13 cellular contexts compared by ENCODE assay signal in the genomic region with DNA sequence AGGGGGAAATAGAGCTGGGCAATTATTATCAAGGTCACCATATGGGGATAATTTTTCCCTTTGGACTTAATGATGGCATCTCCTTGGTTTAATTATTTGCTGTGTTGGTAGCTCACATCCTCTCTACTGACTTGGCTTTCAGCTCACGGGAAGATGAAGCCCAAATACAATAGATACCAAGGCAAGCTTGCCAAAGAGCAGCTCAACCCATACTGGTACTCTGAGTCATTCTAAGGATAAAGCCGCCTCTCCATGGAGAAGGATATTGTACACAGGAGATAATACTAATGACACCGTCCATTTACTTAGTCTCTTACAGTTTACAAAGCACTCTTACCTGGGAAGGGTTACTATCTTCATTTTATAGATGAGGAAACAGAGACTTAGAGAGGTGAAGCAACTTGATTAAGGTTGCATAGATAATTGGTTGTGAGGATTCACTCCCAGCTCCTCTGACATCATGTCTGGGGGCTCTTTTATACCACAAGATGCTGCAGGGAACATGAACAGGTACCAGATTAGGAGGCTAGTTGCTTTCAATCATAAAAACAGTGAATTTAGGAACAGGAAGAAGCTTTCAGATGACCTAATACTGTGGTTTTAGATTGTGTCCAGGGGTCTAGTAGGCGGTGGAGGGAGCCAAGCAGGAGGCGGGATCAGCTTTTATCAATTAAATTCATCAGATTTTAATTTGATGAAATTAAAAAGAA. TPM values are rescaled to one million over a fixed set of nuclear protein-coding genes. Genes with fewer than 3 reads are reported as not detected.
A peak's percentile ranks its signal among the peaks of the same experiment; 100 is the strongest.
DNase-seq lines count a peak whose midpoint lies in the region; ATAC-seq, FAIRE-seq and TF ChIP-seq lines count a peak whose summit lies in the region.
"Had no signal": no experiment of that assay in that cellular context is flagged by ENCODE, and none has a peak within 500 bp of the region (broad histone marks: within the 10 kb centered on the region; RNA-seq: fewer than 3 reads in every experiment).

No MANE protein-coding gene starts in this region.

- SMC1A ChIA-PET in GM12878 (lab: Charles Lee; ENCODE audit: uncharacterized antibody, unreplicated experiment): interaction anchor here (0.7 to 5.0 kb wide), 27 partner anchors 8 to 176 kb away, joined by 3 to 75 read pairs (median 5); a partner anchor contains a TSS

- H3K4me1 ChIP-seq in OCI-LY3 (ENCODE audit: low read length) (peaks cover 48% of the 10 kb centered on the region), GM12878 (ENCODE audit: control insufficient read depth, insufficient read depth, low read length) (peaks cover 18% of the 10 kb centered on the region), trophoblast cell (ENCODE audit: control insufficient read depth in 1 of 2, insufficient read depth in 2 of 2, low read length in 2 of 2) (peaks cover 0 to 2% of the 10 kb centered on the region in 2 experiments), right lobe of liver (peaks cover 0 to 9% (median 0%) of the 10 kb centered on the region in 4 donors)

- peak; percentile 35 for ATAC-seq in GM12878
- no peak for ATAC-seq in left colon
- no peak for ATAC-seq in right lobe of liver

- no peak for TF ChIP-seq RAD21 in GM12878 (IDR thresholded peaks at IDR 0.05; ENCODE audit: insufficient read depth, low read depth, low read length)

- H2AK5ac ChIP-seq in trophoblast cell (ENCODE audit: low read length): no peak overlapping the region

- H2BK120ac ChIP-seq in trophoblast cell (ENCODE audit: insufficient read depth, low read length, poor library complexity): no peak overlapping the region

- no peak for TF ChIP-seq POLR2A in GM12878 (IDR thresholded peaks at IDR 0.05; ENCODE audit: low read depth, low read length)
- no peak for TF ChIP-seq POLR2A in right lobe of liver (IDR thresholded peaks at IDR 0.05)

- H2AFZ ChIP-seq in OCI-LY3 (ENCODE audit: low read depth, low read length): peak overlapping the region; percentile 45
- peak overlapping the region; percentile 24; the same call in 1 of the 2 replicates for H2AFZ ChIP-seq in GM12878 (ENCODE audit: control insufficient read depth, low read depth, low read length)
- no peak overlapping the region for H2AFZ ChIP-seq in trophoblast cell (ENCODE audit: insufficient read depth, low read length, poor library complexity)

- WGBS in GM12878 (ENCODE audit: insufficient coverage, insufficient replicate concordance, low lambda C conversion rate, missing lambda C conversion rate): 94% methylated on average over 5 of the region's 5 CpGs
- no CpG with 5 or more reads among the region's 5 CpGs for WGBS in trophoblast cell (ENCODE audit: extremely low coverage, insufficient coverage, insufficient read length)
- 60% methylated on average over 5 of the region's 5 CpGs for WGBS in right lobe of liver (ENCODE audit: insufficient coverage, low coverage, low lambda C conversion rate, missing lambda C conversion rate)

- in situ Hi-C loops in GM12878 (cut with MboI): no loop called here

- H3K18ac ChIP-seq in trophoblast cell (ENCODE audit: low read length): no peak overlapping the region

- H3K9me3 ChIP-seq in OCI-LY3 (ENCODE audit: insufficient read depth, low read length) (no peaks in the 10 kb centered on the region), GM12878 (replicated peaks; ENCODE audit: control insufficient read depth, insufficient read depth, low read length) (no peaks in the 10 kb centered on the region), trophoblast cell (ENCODE audit: insufficient read depth, low read depth, low read length) (no peaks in the 10 kb centered on the region), right lobe of liver (no peaks in the 10 kb centered on the region)

- no peak overlapping the region for H2BK5ac ChIP-seq in trophoblast cell (ENCODE audit: low read depth, low read length, poor library complexity)

- POLR2A ChIA-PET in GM12878 (lab: Charles Lee): interaction anchor here (0.6 to 4.0 kb wide), 8 partner anchors 9 to 103 kb away, joined by 3 to 40 read pairs (median 4); a partner anchor contains a TSS

- no peak overlapping the region for H3K14ac ChIP-seq in trophoblast cell (ENCODE audit: low read length)

- no peak overlapping the region for H4K8ac ChIP-seq in trophoblast cell (ENCODE audit: low read depth, low read length)

- no peak for TF ChIP-seq EP300 in GM12878 (IDR thresholded peaks at IDR 0.05; ENCODE audit: borderline replicate concordance in 1 of 2, control insufficient read depth in 1 of 2, low read depth in 2 of 2, low read length in 2 of 2)

- peak overlapping the region; percentile 58 for H3K9ac ChIP-seq in OCI-LY3 (ENCODE audit: low read length)
- H3K9ac ChIP-seq in GM12878 (ENCODE audit: control insufficient read depth, insufficient read depth, low read length): no peak overlapping the region
- no peak overlapping the region for H3K9ac ChIP-seq in trophoblast cell (ENCODE audit: low read length)

- BruUV-seq in GM12878 (replicated peaks; lab: Mats Ljungman, UMichigan): no TSS peak

- no peaks in the 10 kb centered on the region for H3K27me3 ChIP-seq in OCI-LY3 (ENCODE audit: low read depth, low read length)
- no peaks in the 10 kb centered on the region for H3K27me3 ChIP-seq in GM12878 (replicated peaks in 1 of 2; ENCODE audit: control insufficient read depth in 2 of 2, insufficient read depth in 2 of 2, low read length in 1 of 2)
- H3K27me3 ChIP-seq in trophoblast cell (ENCODE audit: insufficient read depth, low read length): no peaks in the 10 kb centered on the region
- no peaks in the 10 kb centered on the region for H3K27me3 ChIP-seq in right lobe of liver

- H3K4me2 ChIP-seq in OCI-LY3 (ENCODE audit: low read length) (peak overlapping the region; percentile 91), GM12878 (ENCODE audit: control insufficient read depth, insufficient read depth) (peak overlapping the region; percentile 90; the same call in 1 of the 2 replicates), trophoblast cell (ENCODE audit: low read length) (no peak overlapping the region)

- H3K4ac ChIP-seq in trophoblast cell (ENCODE audit: low read depth, low read length): no peak overlapping the region

- TF ChIP-seq CTCF in OCI-LY3 (IDR thresholded peaks at IDR 0.05; ENCODE audit: low read depth, low read length) (no peak), GM12878 (IDR thresholded peaks at IDR 0.05 in 2 of 3, conservative IDR thresholded peaks at IDR 0.05 in 1 of 3; ENCODE audit: control insufficient read depth in 2 of 3, extremely low read depth in 1 of 3, insufficient read depth in 1 of 3, low read depth in 3 of 3, low read length in 3 of 3) (no peak), right lobe of liver (IDR thresholded peaks at IDR 0.05) (no peak)

- no peak overlapping the region for H4K91ac ChIP-seq in trophoblast cell (ENCODE audit: low read depth, low read length)

- H3K27ac ChIP-seq in OCI-LY3 (ENCODE audit: low read length): peak overlapping the region; percentile 84
- peak overlapping the region; percentile 90 for H3K27ac ChIP-seq in GM12878 (ENCODE audit: control insufficient read depth, insufficient read depth)
- H3K27ac ChIP-seq in trophoblast cell (ENCODE audit: low read depth, low read length): no peak overlapping the region
- H3K27ac ChIP-seq in right lobe of liver: no peak overlapping the region
- H3K27ac ChIP-seq: 22Rv1, SK-N-MC had no signal

- H3K79me1 ChIP-seq in trophoblast cell (ENCODE audit: low read length): no peaks in the 10 kb centered on the region

- H3K79me2 ChIP-seq in OCI-LY3 (ENCODE audit: low read length) (no peaks in the 10 kb centered on the region), GM12878 (ENCODE audit: control insufficient read depth, insufficient read depth, low read length) (no peaks in the 10 kb centered on the region), trophoblast cell (ENCODE audit: control insufficient read depth, insufficient read depth, low read length, poor library complexity) (no peaks in the 10 kb centered on the region)

- peak overlapping the region; percentile 70 for H3K4me3 ChIP-seq in OCI-LY3 (ENCODE audit: low read length)
- no peak overlapping the region for H3K4me3 ChIP-seq in GM12878
- no peak overlapping the region for H3K4me3 ChIP-seq in trophoblast cell (ENCODE audit: low read depth, low read length)
- no peak overlapping the region for H3K4me3 ChIP-seq in right lobe of liver
- H3K4me3 ChIP-seq: SK-N-MC had no signal

- DNase-seq in DMS53 (lab: John Stamatoyannopoulos, UW): peak; percentile 54
- no peak for DNase-seq in DMS53 treated with DMSO at 0.1 percent for 48 hours (lab: John Stamatoyannopoulos, UW; ENCODE audit: unreplicated experiment)
- no peak for DNase-seq in GM12878 (ENCODE audit: low read depth, low spot score)
- peak; percentile 48 to 78 for DNase-seq in trophoblast cell
- DNase-seq in left colon: no peak
- no peak for DNase-seq in right lobe of liver
- no peak for DNase-seq in COLO668 (lab: John Stamatoyannopoulos, UW; ENCODE audit: unreplicated experiment)
- DNase-seq: GDM1, NCI-H2171, substantia nigra had no signal

- no peaks in the 10 kb centered on the region for H3K36me3 ChIP-seq in OCI-LY3 (replicated peaks; ENCODE audit: low read depth, low read length)
- H3K36me3 ChIP-seq in GM12878 (ENCODE audit: control insufficient read depth in 2 of 2, insufficient read depth in 2 of 2, low read length in 1 of 2): no peaks in the 10 kb centered on the region
- H3K36me3 ChIP-seq in trophoblast cell (ENCODE audit: control insufficient read depth in 1 of 2, insufficient read depth in 2 of 2, low read length in 2 of 2): no peaks in the 10 kb centered on the region
- no peaks in the 10 kb centered on the region for H3K36me3 ChIP-seq in right lobe of liver

- FAIRE-seq in GM12878 (lab: Jason Lieb, UNC): no peak

- H3K23ac ChIP-seq in trophoblast cell (ENCODE audit: low read length): no peak overlapping the region

- H4K20me1 ChIP-seq in OCI-LY3 (ENCODE audit: insufficient read depth, low read length) (no peaks in the 10 kb centered on the region), GM12878 (ENCODE audit: control insufficient read depth, insufficient read depth) (no peaks in the 10 kb centered on the region)

- intact Hi-C loops in GM12878 (cut with micrococcal nuclease; ENCODE audit: unreplicated experiment) (loop anchor here (1.0 to 5.0 kb wide), 3 partner anchors 48 to 95 kb away; a partner anchor contains a TSS), left colon (cut with DNase I, micrococcal nuclease) (no loop called here), right lobe of liver (cut with DNase I) (no loop called here)

- RAD21 ChIA-PET in GM12878 (lab: Charles Lee; ENCODE audit: unreplicated experiment): interaction anchor here (0.9 to 4.5 kb wide), 18 partner anchors 14 to 98 kb away, joined by 3 to 57 read pairs (median 6); a partner anchor contains a TSS

- CTCF ChIA-PET in GM12878 (lab: Yijun Ruan, JAX): interaction anchor here (1.1 to 4.6 kb wide), 15 partner anchors 10 to 171 kb away, joined by 3 to 45 read pairs (median 4); a partner anchor contains a TSS

- no peak overlapping the region for H4K12ac ChIP-seq in trophoblast cell (ENCODE audit: low read depth, low read length)

- H2BK12ac ChIP-seq in trophoblast cell (ENCODE audit: low read length): no peak overlapping the region

RNA-seq across cellular contexts. Expression of a gene that starts 48.3 kb away (rescaled TPM):
- 532 and 561 TPM in 2 replicates for total RNA-seq in GM12878 (2013; cell fraction: nucleolus; rRNA removed)
- 78.9 and 86.8 TPM in 2 replicates for total RNA-seq in GM12878 (2014; rRNA removed)
- 69.1 and 70.3 TPM in 2 replicates for total RNA-seq in GM12878 (2014; rRNA removed; fragmentation: Illumina TruSeq; extraction: Trizol)
- total RNA-seq in GM12878 (2021): 41.0 and 46.5 TPM in 2 replicates
- polyA plus RNA-seq in GM12878 (2011; ENCODE audit: low read depth): 18.2 TPM
- polyA plus RNA-seq in GM12878 (2011; rRNA removed): 150 and 163 TPM in 2 replicates
- polyA plus RNA-seq in GM12878 (2011; cell fraction: cytosol; rRNA removed): 68.3 and 91.4 TPM in 2 replicates
- polyA plus RNA-seq in GM12878 (2011; cell fraction: nucleus; rRNA removed): 115 and 124 TPM in 2 replicates
- polyA plus RNA-seq in GM12878 (2012): 27.2 and 31.0 TPM in 2 replicates
- 70.1 and 95.0 TPM in 2 replicates for polyA plus RNA-seq in GM12878 (2014; fragmentation: Illumina TruSeq; extraction: Trizol)
- polyA plus RNA-seq in GM12878 (2014; fragmentation: Nextera tagmentation; extraction: Ambion mirVana): 10 to 100 TPM in 1 of 2 experiments, 1 to 10 TPM in 1; 4.3 to 10.4 TPM
- 37.2 and 43.1 TPM in 2 replicates for polyA plus RNA-seq in GM12878 (2014; rRNA removed)
- polyA plus RNA-seq in GM12878 (2016; fragmentation: Nextera tagmentation; extraction: Ambion mirVana): 10 to 100 TPM; 12.8 to 15.0 TPM
- 254 and 304 TPM in 2 replicates for polyA minus RNA-seq in GM12878 (2011; rRNA and poly(A)+ RNA removed)
- polyA minus RNA-seq in GM12878 (2011; cell fraction: cytosol; rRNA and poly(A)+ RNA removed): 78.4 and 84.7 TPM in 2 replicates
- 156 and 277 TPM in 2 replicates for polyA minus RNA-seq in GM12878 (2011; cell fraction: nucleus; rRNA and poly(A)+ RNA removed)
- 195 and 196 TPM in 2 replicates for polyA plus RNA-seq in trophoblast cell (2013)
- 100 to 1,000 TPM; 130 to 149 TPM for total RNA-seq in left colon
- 100 to 1,000 TPM in 3 of 6 experiments, 10 to 100 TPM in 3; 84.1 to 137 (median 97.6) TPM for total RNA-seq in right lobe of liver

Comparison
In these comparisons a context has a peak if more than half of its experiments do, and no peak if none do; other contexts are left out.
1. DNase-seq: peak in DMS53 (single experiment) and trophoblast cell (2 of 2); none in DMS53 treated with DMSO at 0.1 percent for 48 hours (single experiment), GM12878 (single experiment), left colon (0 of 2), right lobe of liver (0 of 3) and COLO668 (single experiment).
2. H3K27ac ChIP-seq: peak in OCI-LY3 (single experiment) and GM12878 (single experiment); none in trophoblast cell (single experiment) and right lobe of liver (0 of 3).